In the genomic region with DNA sequence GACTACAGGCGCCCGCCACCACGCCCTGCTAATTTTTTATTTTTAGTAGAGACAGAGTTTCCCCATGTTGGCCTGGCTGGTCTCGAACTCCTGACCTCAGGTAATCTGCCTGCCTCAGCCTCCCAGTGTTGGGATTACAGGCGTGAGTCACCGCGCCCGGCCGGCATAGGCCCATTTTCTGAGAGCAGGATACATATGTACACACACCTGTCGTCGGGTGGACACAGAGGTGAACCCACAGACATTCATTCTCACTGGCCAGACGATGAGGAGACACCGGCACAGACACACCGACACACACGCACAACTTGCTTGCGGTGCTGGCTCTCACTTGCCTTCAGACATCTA, we compare ENCODE assay signal across 9 cellular contexts. TPM values are rescaled to one million over a fixed set of nuclear protein-coding genes. Genes with fewer than 3 reads are reported as not detected.
DNase-seq lines count a peak whose midpoint lies in the region; ATAC-seq and TF ChIP-seq lines count a peak whose summit lies in the region.
"Had no signal": no experiment of that assay in that cellular context is flagged by ENCODE, and none has a peak within 500 bp of the region (broad histone marks: within the 10 kb centered on the region; RNA-seq: fewer than 3 reads in every experiment).

No MANE protein-coding gene starts in this region.

- H3K9me3 ChIP-seq in gastroesophageal sphincter, result no peaks in the 10 kb centered on the region
- no peaks in the 10 kb centered on the region for H3K9me3 ChIP-seq in prostate gland

- WGBS in gastroesophageal sphincter (ENCODE audit: low coverage in 1 of 2), 2 donors, result 0% methylated on average over 1 of the region's 16 CpGs; no CpG with 5 or more reads in 1 of the 2 donors
- WGBS in prostate gland, result 47% methylated on average over 16 of the region's 16 CpGs

- H3K4me1 ChIP-seq in gastroesophageal sphincter (peaks cover 0 to 22% (median 8%) of the 10 kb centered on the region in 3 donors), prostate gland (replicated peaks) (no peaks in the 10 kb centered on the region)

- DNase-seq in COLO668 (lab: John Stamatoyannopoulos, UW; ENCODE audit: unreplicated experiment) (peak; percentile 70), prostate gland (ENCODE audit: low spot score) (no peak), GM13976 (ENCODE audit: low spot score) (no peak), NCI-H2196 treated with DMSO at 0.1 percent for 48 hours (lab: John Stamatoyannopoulos, UW; ENCODE audit: unreplicated experiment) (no peak)
- DNase-seq in stimulated activated CD4-positive, alpha-beta T cell treated with anti-CD3 and anti-CD28 coated beads, Interleukin-4, amount 100 ng/mL, for 4 hours, result no peak
- no peak for DNase-seq in activated CD4-positive, alpha-beta T cell treated with anti-CD3 and anti-CD28 coated beads, Interleukin-2, amount 50 U/mL, for 4 hours

- intact Hi-C loops in prostate gland (cut with DNase I), result loop anchor here (5.0 kb wide), 1 partner anchor 145 kb away; the partner anchor contains the start of gene EIF2B3

- H3K36me3 ChIP-seq in gastroesophageal sphincter (no peaks in the 10 kb centered on the region), prostate gland (no peaks in the 10 kb centered on the region)

- in situ Hi-C loops in GM13976 (cut with MboI; ENCODE audit: low sequenced_read_pairs, unreplicated experiment), result no loop called here

- TF ChIP-seq EP300 in gastroesophageal sphincter (IDR thresholded peaks at IDR 0.05), result no peak

- H3K4me3 ChIP-seq in WI38 (ENCODE audit: low read depth, low read length), result peak overlapping the region; percentile 65
- peak overlapping the region; percentile 32 to 71 for H3K4me3 ChIP-seq in gastroesophageal sphincter
- H3K4me3 ChIP-seq in prostate gland, result peak overlapping the region; percentile 34 to 46

- TF ChIP-seq CTCF in WI38 (IDR thresholded peaks at IDR 0.05; ENCODE audit: low read depth, low read length) (no peak), gastroesophageal sphincter (IDR thresholded peaks at IDR 0.05) (no peak), prostate gland (IDR thresholded peaks at IDR 0.05) (no peak), GM13976 (IDR thresholded peaks at IDR 0.05; ENCODE audit: borderline replicate concordance, control extremely low read depth, extremely low read depth, insufficient read depth, missing control alignments) (no peak)

- H3K27ac ChIP-seq in gastroesophageal sphincter (peak overlapping the region in 3 of 4 donors; percentile 80 to 85 (median 83)), prostate gland (peak overlapping the region in 1 of 2 donors; percentile 46)
- H3K27ac ChIP-seq: HL-60 had no signal

- TF ChIP-seq POLR2A in gastroesophageal sphincter (IDR thresholded peaks at IDR 0.05) (no peak), prostate gland (IDR thresholded peaks at IDR 0.05) (no peak)

- peak; percentile 18 for ATAC-seq in gastroesophageal sphincter

- H3K27me3 ChIP-seq in gastroesophageal sphincter (no peaks in the 10 kb centered on the region), prostate gland (replicated peaks; ENCODE audit: insufficient read depth) (no peaks in the 10 kb centered on the region)

RNA-seq across cellular contexts. Expression of gene PTCH2, which starts 0.7 kb away (rescaled TPM):
- 1 to 10 TPM in 2 of 4 donors, under 1 TPM in 2; 0.54 to 1.9 (median 1.1) TPM for total RNA-seq in gastroesophageal sphincter
- 10 to 100 TPM in 1 of 2 donors, under 1 TPM in 1; 0.32 to 31.9 TPM for total RNA-seq in prostate gland

RNA-seq across cellular contexts. Expression of gene BTBD19, which starts 34.1 kb away (rescaled TPM):
- total RNA-seq in gastroesophageal sphincter (10 to 100 TPM in 1 of 4 donors, 1 to 10 TPM in 2, under 1 TPM in 1; 0.22 to 12.1 (median 5.6) TPM), prostate gland (10 to 100 TPM in 1 of 2 donors, under 1 TPM in 1; 0.50 to 10.5 TPM)

RNA-seq across cellular contexts. Expression of gene DYNLT4, which starts 35.2 kb away (rescaled TPM):
- total RNA-seq in gastroesophageal sphincter (1 to 10 TPM in 1 of 4 donors, not detected in 3; 1.4 TPM), prostate gland (1 to 10 TPM in 1 of 2 donors, not detected in 1; 4.0 TPM)

RNA-seq across cellular contexts. Expression of gene PLK3, which starts 42.2 kb away (rescaled TPM):
- 10 to 100 TPM in 3 of 4 donors, 1 to 10 TPM in 1; 9.4 to 31.2 (median 12.0) TPM for total RNA-seq in gastroesophageal sphincter
- 10 to 100 TPM in 1 of 2 donors, 1 to 10 TPM in 1; 5.2 to 15.5 TPM for total RNA-seq in prostate gland

RNA-seq across cellular contexts. Expression of gene BEST4, which starts 54.4 kb away (rescaled TPM):
- under 1 TPM in 2 of 4 donors, not detected in 2; 0.15 to 0.31 TPM for total RNA-seq in gastroesophageal sphincter
- not detected for total RNA-seq in prostate gland
